Comparison of ENCODE assay signal across 26 cellular contexts in genomic region chr20:15767636-15768369, GRCh38.
"Had no signal": no experiment of that assay in that cellular context is flagged by ENCODE, and none has a peak within 500 bp of the region (broad histone marks: within the 10 kb centered on the region; RNA-seq: fewer than 3 reads in every experiment).

No MANE protein-coding gene starts in this region.

- H3K4me2 ChIP-seq: smooth muscle cell had no signal

- H3K9me3 ChIP-seq: body of pancreas, pancreas, psoas muscle, right atrium auricular region, thoracic aorta, vagina had no signal

- H3K4me1 ChIP-seq: body of pancreas, pancreas, psoas muscle, right atrium auricular region, vagina had no signal

- H3K4me3 ChIP-seq: body of pancreas, cardiac muscle cell, lung, pancreas, psoas muscle, right atrium auricular region, smooth muscle cell, thoracic aorta, vagina had no signal

- H3K27ac ChIP-seq: body of pancreas, cardiac muscle cell, pancreas, psoas muscle, right atrium auricular region, thoracic aorta, vagina, WERI-Rb-1 had no signal

- H3K36me3 ChIP-seq: cardiac muscle cell, pancreas, right atrium auricular region, thoracic aorta, vagina, WERI-Rb-1 had no signal

- ATAC-seq: activated CD8-positive, alpha-beta T cell treated with anti-CD3 and anti-CD28 coated beads, Interleukin-2, amount 10 ng/mL, durations not matched to agents 7 days and 5 days; activated naive CD8-positive, alpha-beta T cell treated with anti-CD3 and anti-CD28 coated beads, Interleukin-2, amount 50 U/mL, for 24 hours; body of pancreas; natural killer cell; pancreas; psoas muscle had no signal

- DNase-seq: activated CD4-positive, alpha-beta T cell treated with anti-CD3 and anti-CD28 coated beads for 1 hour; activated CD4-positive, alpha-beta T cell treated with anti-CD3 and anti-CD28 coated beads, Interleukin-2, amount 50 U/mL, for 1 hour; activated CD8-positive, alpha-beta T cell treated with anti-CD3 and anti-CD28 coated beads, Interleukin-2, amount 10 ng/mL, durations not matched to agents 7 days and 5 days; activated gamma-delta T cell; activated naive CD4-positive, alpha-beta T cell treated with anti-CD3 and anti-CD28 coated beads, Interleukin-2, amount 50 U/mL, for 16 hours; activated naive CD8-positive, alpha-beta T cell treated with anti-CD3 and anti-CD28 coated beads, Interleukin-2, amount 50 U/mL, for 24 hours; anterior cingulate cortex; body of pancreas; cortex of kidney; effector CD4-positive, alpha-beta T cell; foreskin fibroblast; kidney; natural killer cell; pancreas; psoas muscle; stimulated activated CD4-positive, alpha-beta T cell treated with anti-CD3 and anti-CD28 coated beads, Interleukin-15, amount 100 ng/mL, for 24 hours; stimulated activated naive CD4-positive, alpha-beta T cell; WERI-Rb-1 had no signal

- H3K27me3 ChIP-seq: body of pancreas, cardiac muscle cell, pancreas, right atrium auricular region, vagina had no signal

- FAIRE-seq: endometrium, pancreas, TTC549 had no signal
